Comparison of ENCODE assay signal across 18 cellular contexts in genomic region chr13:95636853-95637252, GRCh38. TPM values are rescaled to one million over a fixed set of nuclear protein-coding genes. Genes with fewer than 3 reads are reported as not detected.
"Had no signal": no experiment of that assay in that cellular context is flagged by ENCODE, and none has a peak within 500 bp of the region (broad histone marks: within the 10 kb centered on the region; RNA-seq: fewer than 3 reads in every experiment).

No MANE protein-coding gene starts in this region.

- H3K4me3 Mint-ChIP-seq: activated B cell treated with CpG ODN at 0.5 μM for 24 hours; naive thymus-derived CD8-positive, alpha-beta T cell; T-helper 2 cell treated with Interferon-gamma antibody and Interleukin-4, amounts not matched to agents 5 μg/mL and 100 μg/mL, for 36 hours had no signal

- H3K4me3 ChIP-seq: adrenal gland, esophagus squamous epithelium, left ventricle myocardium inferior, pancreas, sigmoid colon, spleen, stomach, testis, upper lobe of left lung had no signal

- H3K9me3 Mint-ChIP-seq: activated B cell treated with CpG ODN at 0.5 μM for 24 hours; naive thymus-derived CD8-positive, alpha-beta T cell; T-helper 2 cell treated with Interferon-gamma antibody and Interleukin-4, amounts not matched to agents 5 μg/mL and 100 μg/mL, for 36 hours had no signal

- H3K9me3 ChIP-seq: adrenal gland, esophagus squamous epithelium, left ventricle myocardium inferior, pancreas, sigmoid colon, spleen, stomach, testis, upper lobe of left lung had no signal

- DNase-seq: activated B cell treated with CpG ODN at 0.5 μM for 24 hours; activated CD4-positive, alpha-beta T cell treated with anti-CD3 and anti-CD28 coated beads, Interleukin-2, amount 50 U/mL, for 4 hours; activated CD8-positive, alpha-beta memory T cell treated with anti-CD3 and anti-CD28 coated beads, Interleukin-2, amount 50 U/mL, for 4 hours; activated effector memory CD4-positive, alpha-beta T cell treated with Interleukin-2 at 50 U/mL for 16 hours; adrenal gland; esophagus squamous epithelium; glutamatergic neuron; hypothalamus; left ventricle myocardium inferior; pancreas; sigmoid colon; spleen; stomach; SW 1271; testis; upper lobe of left lung had no signal

- H3K36me3 Mint-ChIP-seq: naive thymus-derived CD8-positive, alpha-beta T cell had no signal

- H3K4me1 ChIP-seq: adrenal gland, pancreas, testis had no signal

- H3K27ac Mint-ChIP-seq: activated B cell treated with CpG ODN at 0.5 μM for 24 hours; naive thymus-derived CD8-positive, alpha-beta T cell; T-helper 2 cell treated with Interferon-gamma antibody and Interleukin-4, amounts not matched to agents 5 μg/mL and 100 μg/mL, for 36 hours had no signal

- H3K36me3 ChIP-seq: adrenal gland, esophagus squamous epithelium, spleen, upper lobe of left lung had no signal

- H3K27me3 ChIP-seq: adrenal gland, pancreas, testis had no signal

- ATAC-seq: naive thymus-derived CD8-positive, alpha-beta T cell had no signal

RNA-seq across cellular contexts. Expression of gene DZIP1, which starts 7.7 kb away (rescaled TPM):
- total RNA-seq: activated B cell treated with CpG ODN at 0.5 μM for 24 hours; naive thymus-derived CD8-positive, alpha-beta T cell had no signal
